Comparison of ENCODE assay signal across 2 cellular contexts in the genomic region with DNA sequence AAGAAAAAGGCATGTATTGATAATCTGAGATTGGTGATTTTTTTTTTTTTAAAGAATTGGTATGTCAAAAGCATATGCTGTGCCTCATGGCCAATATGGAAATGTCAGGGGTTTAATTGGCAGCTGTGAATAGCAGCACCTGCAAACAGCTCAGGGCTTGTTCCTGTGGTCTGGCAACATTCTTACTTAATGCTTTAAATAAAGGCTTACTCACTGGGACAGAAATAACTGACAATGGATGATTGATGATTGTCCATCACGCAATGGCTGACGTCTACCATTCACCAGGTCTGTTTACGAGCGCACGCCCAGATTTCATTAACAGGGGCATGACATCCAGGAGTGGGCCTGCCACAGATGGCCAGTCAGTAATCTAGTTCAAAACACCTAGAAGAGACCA.
TF ChIP-seq lines count a peak whose summit lies in the region.

No MANE protein-coding gene starts in this region.

TF ChIP-seq in IMR-90, 13 proteins besides CTCF, POLR2A, EP300 and RAD21 (continued from another document):
- TF ChIP-seq, protein P1, sequence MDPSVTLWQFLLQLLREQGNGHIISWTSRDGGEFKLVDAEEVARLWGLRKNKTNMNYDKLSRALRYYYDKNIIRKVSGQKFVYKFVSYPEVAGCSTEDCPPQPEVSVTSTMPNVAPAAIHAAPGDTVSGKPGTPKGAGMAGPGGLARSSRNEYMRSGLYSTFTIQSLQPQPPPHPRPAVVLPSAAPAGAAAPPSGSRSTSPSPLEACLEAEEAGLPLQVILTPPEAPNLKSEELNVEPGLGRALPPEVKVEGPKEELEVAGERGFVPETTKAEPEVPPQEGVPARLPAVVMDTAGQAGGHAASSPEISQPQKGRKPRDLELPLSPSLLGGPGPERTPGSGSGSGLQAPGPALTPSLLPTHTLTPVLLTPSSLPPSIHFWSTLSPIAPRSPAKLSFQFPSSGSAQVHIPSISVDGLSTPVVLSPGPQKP (IDR thresholded peaks at IDR 0.05; ENCODE audit: borderline replicate concordance, low read depth, low read length): no peak
- TF ChIP-seq MXI1 (IDR thresholded peaks at IDR 0.05; ENCODE audit: borderline replicate concordance, low read depth, low read length): no peak
- TF ChIP-seq SMC3 (IDR thresholded peaks at IDR 0.05; ENCODE audit: low read depth, low read length): no peak
- no peak for TF ChIP-seq CHD1 (IDR thresholded peaks at IDR 0.05; ENCODE audit: low read depth, low read length)

TF ChIP-seq in neural cell, 6 proteins besides CTCF, POLR2A, EP300 and RAD21 (continued from another document):
- TF ChIP-seq, protein P2, sequence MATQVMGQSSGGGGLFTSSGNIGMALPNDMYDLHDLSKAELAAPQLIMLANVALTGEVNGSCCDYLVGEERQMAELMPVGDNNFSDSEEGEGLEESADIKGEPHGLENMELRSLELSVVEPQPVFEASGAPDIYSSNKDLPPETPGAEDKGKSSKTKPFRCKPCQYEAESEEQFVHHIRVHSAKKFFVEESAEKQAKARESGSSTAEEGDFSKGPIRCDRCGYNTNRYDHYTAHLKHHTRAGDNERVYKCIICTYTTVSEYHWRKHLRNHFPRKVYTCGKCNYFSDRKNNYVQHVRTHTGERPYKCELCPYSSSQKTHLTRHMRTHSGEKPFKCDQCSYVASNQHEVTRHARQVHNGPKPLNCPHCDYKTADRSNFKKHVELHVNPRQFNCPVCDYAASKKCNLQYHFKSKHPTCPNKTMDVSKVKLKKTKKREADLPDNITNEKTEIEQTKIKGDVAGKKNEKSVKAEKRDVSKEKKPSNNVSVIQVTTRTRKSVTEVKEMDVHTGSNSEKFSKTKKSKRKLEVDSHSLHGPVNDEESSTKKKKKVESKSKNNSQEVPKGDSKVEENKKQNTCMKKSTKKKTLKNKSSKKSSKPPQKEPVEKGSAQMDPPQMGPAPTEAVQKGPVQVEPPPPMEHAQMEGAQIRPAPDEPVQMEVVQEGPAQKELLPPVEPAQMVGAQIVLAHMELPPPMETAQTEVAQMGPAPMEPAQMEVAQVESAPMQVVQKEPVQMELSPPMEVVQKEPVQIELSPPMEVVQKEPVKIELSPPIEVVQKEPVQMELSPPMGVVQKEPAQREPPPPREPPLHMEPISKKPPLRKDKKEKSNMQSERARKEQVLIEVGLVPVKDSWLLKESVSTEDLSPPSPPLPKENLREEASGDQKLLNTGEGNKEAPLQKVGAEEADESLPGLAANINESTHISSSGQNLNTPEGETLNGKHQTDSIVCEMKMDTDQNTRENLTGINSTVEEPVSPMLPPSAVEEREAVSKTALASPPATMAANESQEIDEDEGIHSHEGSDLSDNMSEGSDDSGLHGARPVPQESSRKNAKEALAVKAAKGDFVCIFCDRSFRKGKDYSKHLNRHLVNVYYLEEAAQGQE (IDR thresholded peaks at IDR 0.05; ENCODE audit: borderline replicate concordance): no peak
- TF ChIP-seq MXI1 (conservative IDR thresholded peaks at IDR 0.05; ENCODE audit: poor library complexity, severe bottlenecking): no peak
- TF ChIP-seq SMC3 (conservative IDR thresholded peaks at IDR 0.05; ENCODE audit: poor library complexity): no peak
- TF ChIP-seq POLR2AphosphoS5 (IDR thresholded peaks at IDR 0.05): no peak
